Comparison of ENCODE assay signal across 8 cellular contexts in genomic region chr6:43428112-43428570, GRCh38. TPM values are rescaled to one million over a fixed set of nuclear protein-coding genes. Genes with fewer than 3 reads are reported as not detected.
DNase-seq lines count a peak whose midpoint lies in the region; ATAC-seq and TF ChIP-seq lines count a peak whose summit lies in the region.

No MANE protein-coding gene starts in this region.

- H3K9me3 ChIP-seq in SJCRH30 (replicated peaks): no peaks in the 10 kb centered on the region

- no peaks in the 10 kb centered on the region for H3K27me3 ChIP-seq in SJCRH30

- H3K9me3 Mint-ChIP-seq in T-helper 1 cell treated with Interleukin-12 subunit alpha and Interleukin-12 subunit beta and Interleukin-4 antibody, amounts not matched to agents 30 μg/mL and 1 μg/mL, for 36 hours: no peaks in the 10 kb centered on the region

- H3K4me1 ChIP-seq in SJCRH30: peaks cover 5% of the 10 kb centered on the region

- no peak for ATAC-seq in sciatic nerve

- DNase-seq in T-helper 1 cell (no peak), SJCRH30 (no peak), fibroblast of mammary gland (ENCODE audit: low read depth) (no peak), renal cortical epithelial cell (ENCODE audit: low read depth) (peak; percentile 6), NCI-H1048 (lab: John Stamatoyannopoulos, UW) (no peak), sciatic nerve (ENCODE audit: low spot score) (no peak)
- no peak for DNase-seq in activated CD4-positive, CD25-positive, alpha-beta regulatory T cell treated with anti-CD3 and anti-CD28 coated beads, Interleukin-2, amount 50 U/mL, for 72 hours

- H3K27ac ChIP-seq in SJCRH30: peak overlapping the region; percentile 59

- no peaks in the 10 kb centered on the region for H3K27me3 Mint-ChIP-seq in T-helper 1 cell treated with Interleukin-12 subunit alpha and Interleukin-12 subunit beta and Interleukin-4 antibody, amounts not matched to agents 30 μg/mL and 1 μg/mL, for 36 hours (ENCODE audit: low read depth)

- H3K4me1 Mint-ChIP-seq in T-helper 1 cell treated with Interleukin-12 subunit alpha and Interleukin-12 subunit beta and Interleukin-4 antibody, amounts not matched to agents 30 μg/mL and 1 μg/mL, for 36 hours (ENCODE audit: low read depth): peaks cover 18% of the 10 kb centered on the region

- H3K4me3 ChIP-seq in SJCRH30: peak overlapping the region; percentile 72
- H3K4me3 ChIP-seq in fibroblast of mammary gland (ENCODE audit: control insufficient read depth, low read depth, low read length): peak overlapping the region; percentile 95

- peaks cover 9% of the 10 kb centered on the region for H3K36me3 Mint-ChIP-seq in T-helper 1 cell treated with Interleukin-12 subunit alpha and Interleukin-12 subunit beta and Interleukin-4 antibody, amounts not matched to agents 30 μg/mL and 1 μg/mL, for 36 hours (ENCODE audit: low read depth)

- no peaks in the 10 kb centered on the region for H3K36me3 ChIP-seq in SJCRH30

- H3K27ac Mint-ChIP-seq in T-helper 1 cell treated with Interleukin-12 subunit alpha and Interleukin-12 subunit beta and Interleukin-4 antibody, amounts not matched to agents 30 μg/mL and 1 μg/mL, for 36 hours: peak overlapping the region; percentile 94

- no peak for TF ChIP-seq CTCF in fibroblast of mammary gland (conservative IDR thresholded peaks at IDR 0.05; ENCODE audit: control insufficient read depth, insufficient read depth, low read depth, low read length)

- peak overlapping the region; percentile 92 for H3K4me3 Mint-ChIP-seq in T-helper 1 cell treated with Interleukin-12 subunit alpha and Interleukin-12 subunit beta and Interleukin-4 antibody, amounts not matched to agents 30 μg/mL and 1 μg/mL, for 36 hours

- intact Hi-C loops in sciatic nerve (cut with DNase I): no loop called here

RNA-seq across cellular contexts. Expression of gene ABCC10, which starts 0.8 kb away (rescaled TPM):
- total RNA-seq in SJCRH30 (2014; rRNA removed; shearing (Covaris generic)): 6.9 and 10.3 TPM in 2 replicates
- total RNA-seq in renal cortical epithelial cell (13.0 and 19.1 TPM in 2 replicates), sciatic nerve (31.7 TPM)

RNA-seq across cellular contexts. Expression of gene DLK2, which starts 27.2 kb away (rescaled TPM):
- 5.4 and 5.8 TPM in 2 replicates for total RNA-seq in SJCRH30 (2014; rRNA removed; shearing (Covaris generic))
- 1.3 TPM in 1 of 2 replicates, not detected in the other for total RNA-seq in renal cortical epithelial cell
- 0.45 TPM for total RNA-seq in sciatic nerve

RNA-seq across cellular contexts. Expression of gene TJAP1, which starts 49.2 kb away (rescaled TPM):
- 32.2 and 38.8 TPM in 2 replicates for total RNA-seq in SJCRH30 (2014; rRNA removed; shearing (Covaris generic))
- total RNA-seq in renal cortical epithelial cell: 6.4 and 19.6 TPM in 2 replicates
- total RNA-seq in sciatic nerve: 36.9 TPM

RNA-seq across cellular contexts. Expression of gene ZNF318, which starts 58.7 kb away (rescaled TPM):
- 17.2 and 17.7 TPM in 2 replicates for total RNA-seq in SJCRH30 (2014; rRNA removed; shearing (Covaris generic))
- total RNA-seq in renal cortical epithelial cell: 3.8 and 11.6 TPM in 2 replicates
- total RNA-seq in sciatic nerve: 26.6 TPM
